ENCODE assay signal across 10 cellular contexts in the genomic region with DNA sequence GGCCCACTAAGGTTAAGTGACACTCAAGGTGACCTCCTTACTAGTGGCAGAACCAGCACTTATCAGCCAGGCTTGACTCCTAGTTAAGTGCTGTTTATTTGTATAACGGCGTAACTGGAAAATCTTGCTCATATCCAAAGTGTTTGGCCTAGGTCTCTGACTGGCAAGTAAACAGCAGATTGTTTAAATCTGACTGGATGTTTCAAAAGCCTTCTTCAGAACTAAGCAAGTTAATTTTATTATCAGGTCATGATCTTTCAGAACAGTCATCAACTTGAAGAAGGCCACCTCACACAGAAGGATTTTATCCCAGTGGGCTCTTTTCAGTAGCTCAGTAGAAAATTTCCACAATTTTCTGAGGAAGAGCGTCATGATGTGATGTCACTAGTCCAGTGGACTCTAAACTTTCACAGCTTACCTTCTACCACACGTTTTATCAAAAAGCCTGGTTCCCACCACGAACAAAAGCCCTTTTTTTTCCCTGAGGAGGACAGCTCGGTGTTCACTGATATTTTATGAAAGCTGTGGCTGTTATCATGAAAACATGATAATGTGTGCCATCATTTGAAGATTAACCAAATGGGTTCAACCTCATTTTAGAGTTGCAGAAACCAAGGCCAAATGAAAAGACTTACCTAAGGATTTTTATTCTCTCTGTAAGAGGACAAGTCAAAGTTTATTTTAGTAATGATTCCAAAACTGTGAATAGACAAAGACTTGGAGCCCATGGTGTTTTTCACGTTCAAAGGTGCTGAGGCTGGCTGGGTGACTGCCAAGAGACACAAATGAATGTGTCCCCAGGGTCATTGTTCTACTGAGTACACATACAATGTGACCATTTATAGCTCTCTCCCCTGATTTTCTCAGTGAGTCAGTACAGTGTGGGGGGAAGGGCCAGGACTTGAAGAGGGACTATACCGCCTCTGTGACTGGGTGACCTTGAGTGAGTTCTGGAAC. TPM values are rescaled to one million over a fixed set of nuclear protein-coding genes. Genes with fewer than 3 reads are reported as not detected.
DNase-seq lines count a peak whose midpoint lies in the region; ATAC-seq and TF ChIP-seq lines count a peak whose summit lies in the region.
"Had no signal": no experiment of that assay in that cellular context is flagged by ENCODE, and none has a peak within 500 bp of the region (broad histone marks: within the 10 kb centered on the region; RNA-seq: fewer than 3 reads in every experiment).

No MANE protein-coding gene starts in this region.

- no peak overlapping the region for H3K9ac ChIP-seq in Karpas-422 (ENCODE audit: low read length)

- intact Hi-C loops in Right ventricle myocardium superior (cut with DNase I): no loop called here

- ATAC-seq in Right ventricle myocardium superior (ENCODE audit: poor library complexity) (peak; percentile 90), GM19467 (IDR thresholded peaks at IDR 0.05; ENCODE audit: unreplicated experiment) (no peak)

- no peak overlapping the region for H3K4me3 ChIP-seq in HEK293 (ENCODE audit: low read depth, low read length)
- no peak overlapping the region for H3K4me3 ChIP-seq in skeletal muscle cell (ENCODE audit: low read depth, low read length)
- no peak overlapping the region for H3K4me3 ChIP-seq in Karpas-422 (ENCODE audit: low read length)
- H3K4me3 ChIP-seq: skin epidermis had no signal

- peak overlapping the region; percentile 94 for H3K27ac ChIP-seq in HEK293 (ENCODE audit: extremely low read depth, low read depth, low read length)
- no peak overlapping the region for H3K27ac ChIP-seq in Karpas-422 (ENCODE audit: low read length)

- DNase-seq in RPMI8226 (peak; percentile 59), Right ventricle myocardium superior (peak; percentile 75), skeletal muscle cell (ENCODE audit: low read depth) (peak; percentile 82), glomerular visceral epithelial cell (ENCODE audit: extremely low spot score) (no peak), NCI-H1694 (lab: John Stamatoyannopoulos, UW) (no peak), Karpas-422 (no peak)
- DNase-seq: activated CD8-positive, alpha-beta memory T cell treated with anti-CD3 and anti-CD28 coated beads for 24 hours had no signal

- H3K4me1 ChIP-seq in HEK293 (ENCODE audit: control insufficient read depth, insufficient read depth, low read length) (peaks cover 30% of the 10 kb centered on the region), Karpas-422 (ENCODE audit: low read length) (no peaks in the 10 kb centered on the region)

- no peak overlapping the region for H3K4me2 ChIP-seq in Karpas-422 (ENCODE audit: low read depth, low read length, poor library complexity, severe bottlenecking)

- no peaks in the 10 kb centered on the region for H3K9me3 ChIP-seq in HEK293 (ENCODE audit: control insufficient read depth, insufficient read depth, low read depth, low read length)
- no peaks in the 10 kb centered on the region for H3K9me3 ChIP-seq in Karpas-422 (ENCODE audit: low read length)

- no peaks in the 10 kb centered on the region for H4K20me1 ChIP-seq in Karpas-422 (ENCODE audit: insufficient read depth, low read depth, low read length)

- H3K79me2 ChIP-seq in Karpas-422 (ENCODE audit: low read length): no peaks in the 10 kb centered on the region

- H2AFZ ChIP-seq in Karpas-422 (ENCODE audit: low read length): no peak overlapping the region

- CTCF ChIA-PET in HEK293 (lab: Yijun Ruan, JAX): interaction anchor here (1.5 kb wide), 1 partner anchor 40 kb away, joined by 4 read pairs; no protein-coding TSS in a partner anchor

- no peaks in the 10 kb centered on the region for H3K9me2 ChIP-seq in Karpas-422 (replicated peaks; ENCODE audit: insufficient read depth, low read length)

- TF ChIP-seq CTCF in HEK293 (tag by site-specific recombination; IDR thresholded peaks at IDR 0.05): no peak

- H3K27me3 ChIP-seq in Karpas-422 (ENCODE audit: low read length): no peaks in the 10 kb centered on the region

- POLR2A ChIA-PET in HEK293 (lab: Yijun Ruan, JAX): interaction anchor here (1.0 kb wide), 1 partner anchor 9 kb away, joined by 4 read pairs; a partner anchor contains a TSS

- H3K36me3 ChIP-seq in HEK293 (ENCODE audit: control insufficient read depth in 2 of 2, insufficient read depth in 1 of 2, low read length in 2 of 2) (no peaks in the 10 kb centered on the region), Karpas-422 (ENCODE audit: insufficient read depth, low read length) (no peaks in the 10 kb centered on the region)

TF ChIP-seq in HEK293, 187 proteins besides CTCF, POLR2A, EP300 and RAD21 (continues in another document):
- peak; percentile 72 for TF ChIP-seq GLI2 (tag by site-specific recombination; IDR thresholded peaks at IDR 0.05; ENCODE audit: borderline replicate concordance, low read depth)
- TF ChIP-seq, protein P1, sequence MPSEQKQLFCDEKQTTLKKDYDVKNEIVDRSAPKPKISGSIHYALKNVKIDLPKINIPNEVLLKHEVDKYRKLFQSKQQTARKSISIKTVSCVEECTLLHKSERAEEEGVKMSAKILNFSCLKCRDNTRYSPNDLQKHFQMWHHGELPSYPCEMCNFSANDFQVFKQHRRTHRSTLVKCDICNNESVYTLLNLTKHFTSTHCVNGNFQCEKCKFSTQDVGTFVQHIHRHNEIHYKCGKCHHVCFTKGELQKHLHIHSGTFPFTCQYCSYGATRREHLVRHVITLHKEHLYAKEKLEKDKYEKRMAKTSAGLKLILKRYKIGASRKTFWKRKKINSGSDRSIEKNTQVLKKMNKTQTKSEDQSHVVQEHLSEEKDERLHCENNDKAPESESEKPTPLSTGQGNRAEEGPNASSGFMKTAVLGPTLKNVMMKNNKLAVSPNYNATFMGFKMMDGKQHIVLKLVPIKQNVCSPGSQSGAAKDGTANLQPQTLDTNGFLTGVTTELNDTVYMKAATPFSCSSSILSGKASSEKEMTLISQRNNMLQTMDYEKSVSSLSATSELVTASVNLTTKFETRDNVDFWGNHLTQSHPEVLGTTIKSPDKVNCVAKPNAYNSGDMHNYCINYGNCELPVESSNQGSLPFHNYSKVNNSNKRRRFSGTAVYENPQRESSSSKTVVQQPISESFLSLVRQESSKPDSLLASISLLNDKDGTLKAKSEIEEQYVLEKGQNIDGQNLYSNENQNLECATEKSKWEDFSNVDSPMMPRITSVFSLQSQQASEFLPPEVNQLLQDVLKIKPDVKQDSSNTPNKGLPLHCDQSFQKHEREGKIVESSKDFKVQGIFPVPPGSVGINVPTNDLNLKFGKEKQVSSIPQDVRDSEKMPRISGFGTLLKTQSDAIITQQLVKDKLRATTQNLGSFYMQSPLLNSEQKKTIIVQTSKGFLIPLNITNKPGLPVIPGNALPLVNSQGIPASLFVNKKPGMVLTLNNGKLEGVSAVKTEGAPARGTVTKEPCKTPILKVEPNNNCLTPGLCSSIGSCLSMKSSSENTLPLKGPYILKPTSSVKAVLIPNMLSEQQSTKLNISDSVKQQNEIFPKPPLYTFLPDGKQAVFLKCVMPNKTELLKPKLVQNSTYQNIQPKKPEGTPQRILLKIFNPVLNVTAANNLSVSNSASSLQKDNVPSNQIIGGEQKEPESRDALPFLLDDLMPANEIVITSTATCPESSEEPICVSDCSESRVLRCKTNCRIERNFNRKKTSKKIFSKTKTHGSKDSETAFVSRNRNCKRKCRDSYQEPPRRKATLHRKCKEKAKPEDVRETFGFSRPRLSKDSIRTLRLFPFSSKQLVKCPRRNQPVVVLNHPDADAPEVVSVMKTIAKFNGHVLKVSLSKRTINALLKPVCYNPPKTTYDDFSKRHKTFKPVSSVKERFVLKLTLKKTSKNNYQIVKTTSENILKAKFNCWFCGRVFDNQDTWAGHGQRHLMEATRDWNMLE (tag by site-specific recombination; conservative IDR thresholded peaks at IDR 0.05; ENCODE audit: low read depth): peak; percentile 37; the same call in 1 of the 2 replicates
- 0 out of 2 replicates have a peak, but pooled peaks have one; percentile 11 for TF ChIP-seq GLIS2 (tag by site-specific recombination; IDR thresholded peaks at IDR 0.05)
- TF ChIP-seq ZNF571 (tag by site-specific recombination; IDR thresholded peaks at IDR 0.05): no peak
- TF ChIP-seq, protein P2, sequence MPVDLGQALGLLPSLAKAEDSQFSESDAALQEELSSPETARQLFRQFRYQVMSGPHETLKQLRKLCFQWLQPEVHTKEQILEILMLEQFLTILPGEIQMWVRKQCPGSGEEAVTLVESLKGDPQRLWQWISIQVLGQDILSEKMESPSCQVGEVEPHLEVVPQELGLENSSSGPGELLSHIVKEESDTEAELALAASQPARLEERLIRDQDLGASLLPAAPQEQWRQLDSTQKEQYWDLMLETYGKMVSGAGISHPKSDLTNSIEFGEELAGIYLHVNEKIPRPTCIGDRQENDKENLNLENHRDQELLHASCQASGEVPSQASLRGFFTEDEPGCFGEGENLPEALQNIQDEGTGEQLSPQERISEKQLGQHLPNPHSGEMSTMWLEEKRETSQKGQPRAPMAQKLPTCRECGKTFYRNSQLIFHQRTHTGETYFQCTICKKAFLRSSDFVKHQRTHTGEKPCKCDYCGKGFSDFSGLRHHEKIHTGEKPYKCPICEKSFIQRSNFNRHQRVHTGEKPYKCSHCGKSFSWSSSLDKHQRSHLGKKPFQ (tag by site-specific recombination; IDR thresholded peaks at IDR 0.05): 0 out of 2 replicates have a peak, but pooled peaks have one; percentile 73
- TF ChIP-seq, protein P3, sequence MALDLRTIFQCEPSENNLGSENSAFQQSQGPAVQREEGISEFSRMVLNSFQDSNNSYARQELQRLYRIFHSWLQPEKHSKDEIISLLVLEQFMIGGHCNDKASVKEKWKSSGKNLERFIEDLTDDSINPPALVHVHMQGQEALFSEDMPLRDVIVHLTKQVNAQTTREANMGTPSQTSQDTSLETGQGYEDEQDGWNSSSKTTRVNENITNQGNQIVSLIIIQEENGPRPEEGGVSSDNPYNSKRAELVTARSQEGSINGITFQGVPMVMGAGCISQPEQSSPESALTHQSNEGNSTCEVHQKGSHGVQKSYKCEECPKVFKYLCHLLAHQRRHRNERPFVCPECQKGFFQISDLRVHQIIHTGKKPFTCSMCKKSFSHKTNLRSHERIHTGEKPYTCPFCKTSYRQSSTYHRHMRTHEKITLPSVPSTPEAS (tag by site-specific recombination; IDR thresholded peaks at IDR 0.05): no peak
- TF ChIP-seq FEZF1 (tag by site-specific recombination; IDR thresholded peaks at IDR 0.05): peak; percentile 97
- no peak for TF ChIP-seq ZNF114 (tag by site-specific recombination; IDR thresholded peaks at IDR 0.05)
- peak; percentile 78; the same call in 1 of the 2 replicates for TF ChIP-seq MZF1 (tag by site-specific recombination; IDR thresholded peaks at IDR 0.05; ENCODE audit: borderline replicate concordance)
- peak; percentile 62; the same call in 1 of the 2 replicates for TF ChIP-seq ZNF660 (tag by site-specific recombination; IDR thresholded peaks at IDR 0.05)
- no peak for TF ChIP-seq ZNF658 (tag by site-specific recombination; IDR thresholded peaks at IDR 0.05)
- peak; percentile 50; the same call in 1 of the 2 replicates for TF ChIP-seq ZNF391 (tag by site-specific recombination; IDR thresholded peaks at IDR 0.05; ENCODE audit: borderline replicate concordance, low read depth)
- no peak for TF ChIP-seq ZNF169 (tag by site-specific recombination; IDR thresholded peaks at IDR 0.05)
- TF ChIP-seq ZNF426 (tag by site-specific recombination; IDR thresholded peaks at IDR 0.05): no peak

RNA-seq across cellular contexts. Expression of a gene that starts 9.1 kb away (rescaled TPM):
- total RNA-seq in Right ventricle myocardium superior: 3.6 TPM
- not detected in 2 replicates for total RNA-seq in Karpas-422 (2014; rRNA removed; shearing (Covaris generic); ENCODE audit: low replicate concordance)

Comparison
In these comparisons a context has a peak if more than half of its experiments do, and no peak if none do; other contexts are left out.
1. DNase-seq: peak in RPMI8226 (single experiment), Right ventricle myocardium superior (single experiment) and skeletal muscle cell (single experiment); none in glomerular visceral epithelial cell (single experiment), NCI-H1694 (single experiment) and Karpas-422 (single experiment).